ENCODE assay signal across 17 cellular contexts in genomic region chr9:111287127-111287526, GRCh38. TPM values are rescaled to one million over a fixed set of nuclear protein-coding genes. Genes with fewer than 3 reads are reported as not detected.
DNase-seq lines count a peak whose midpoint lies in the region; ATAC-seq and TF ChIP-seq lines count a peak whose summit lies in the region.
"Had no signal": no experiment of that assay in that cellular context is flagged by ENCODE, and none has a peak within 500 bp of the region (broad histone marks: within the 10 kb centered on the region; RNA-seq: fewer than 3 reads in every experiment).

No MANE protein-coding gene starts in this region.

- BruUV-seq in MCF 10A (replicated peaks; lab: Mats Ljungman, UMichigan) = no TSS peak

- DNase-seq in MCF 10A (ENCODE audit: unreplicated experiment) (peak; percentile 39), breast epithelium (ENCODE audit: low spot score in 2 of 2) (no peak), T1000 (lab: John Stamatoyannopoulos, UW) (peak; percentile 36), foreskin fibroblast (peak; percentile 81 to 83), NCI-H2196 (lab: John Stamatoyannopoulos, UW; ENCODE audit: unreplicated experiment) (no peak), activated gamma-delta T cell treated with Interleukin-2 at 50 U/mL for 16 hours (no peak), left ventricle myocardium superior (no peak)
- DNase-seq: dermis blood vessel endothelial cell, MV-4-11, NCI-H446, Peyer's patch had no signal

- no peak overlapping the region for H3K27ac ChIP-seq in breast epithelium
- H3K27ac ChIP-seq: 22Rv1, HL-60, Peyer's patch had no signal

- ATAC-seq in GM18868 (IDR thresholded peaks at IDR 0.05; ENCODE audit: unreplicated experiment) = no peak
- ATAC-seq in left ventricle myocardium superior = no peak
- ATAC-seq: activated naive CD4-positive, alpha-beta T cell treated with anti-CD3 and anti-CD28 coated beads, Interleukin-2, amount 50 U/mL, for 72 hours had no signal

- H3K27ac Mint-ChIP-seq in MCF 10A (ENCODE audit: low read depth, unreplicated experiment) = no peak overlapping the region
- H3K27ac Mint-ChIP-seq: activated naive CD4-positive, alpha-beta T cell treated with anti-CD3 and anti-CD28 coated beads, Interleukin-2, amount 50 U/mL, for 72 hours had no signal

- POLR2A ChIA-PET in MCF 10A (lab: Yijun Ruan, JAX) = no interaction called here

- no peak overlapping the region for H3K4me3 Mint-ChIP-seq in MCF 10A (ENCODE audit: unreplicated experiment)

- TF ChIP-seq POLR2A in breast epithelium (IDR thresholded peaks at IDR 0.05) = no peak

- no peak for TF ChIP-seq CTCF in MCF 10A (IDR thresholded peaks at IDR 0.05; ENCODE audit: unreplicated experiment)
- TF ChIP-seq CTCF in breast epithelium (IDR thresholded peaks at IDR 0.05) = no peak
- TF ChIP-seq CTCF in foreskin fibroblast (IDR thresholded peaks at IDR 0.05; ENCODE audit: low read depth, low read length) = no peak

- no peaks in the 10 kb centered on the region for H3K27me3 Mint-ChIP-seq in MCF 10A (ENCODE audit: insufficient read depth, unreplicated experiment)

- H3K4me1 ChIP-seq in breast epithelium = no peaks in the 10 kb centered on the region
- H3K4me1 ChIP-seq: Peyer's patch had no signal

- peaks cover 5% of the 10 kb centered on the region for H3K4me1 Mint-ChIP-seq in MCF 10A (ENCODE audit: insufficient read depth, unreplicated experiment)

- intact Hi-C loops in MCF 10A (cut with micrococcal nuclease) (no loop called here), breast epithelium (cut with DNase I; ENCODE audit: low total_unique reads) (no loop called here), left ventricle myocardium superior (cut with micrococcal nuclease) (no loop called here)

- H3K36me3 Mint-ChIP-seq in MCF 10A (ENCODE audit: insufficient read depth, unreplicated experiment) = no peaks in the 10 kb centered on the region
- H3K36me3 Mint-ChIP-seq: activated naive CD4-positive, alpha-beta T cell treated with anti-CD3 and anti-CD28 coated beads, Interleukin-2, amount 50 U/mL, for 72 hours had no signal

- no peaks in the 10 kb centered on the region for H3K27me3 ChIP-seq in breast epithelium
- H3K27me3 ChIP-seq: Peyer's patch had no signal

- H3K36me3 ChIP-seq in breast epithelium = no peaks in the 10 kb centered on the region
- H3K36me3 ChIP-seq: Peyer's patch had no signal

- H3K9me3 Mint-ChIP-seq in MCF 10A (ENCODE audit: unreplicated experiment) = peaks cover 4% of the 10 kb centered on the region
- H3K9me3 Mint-ChIP-seq: activated naive CD4-positive, alpha-beta T cell treated with anti-CD3 and anti-CD28 coated beads, Interleukin-2, amount 50 U/mL, for 72 hours had no signal

- CTCF ChIA-PET in MCF 10A (lab: Yijun Ruan, JAX) = interaction anchor here (1.1 to 1.2 kb wide), 2 partner anchors 13 to 663 kb away, joined by 3 to 4 read pairs; no protein-coding TSS in a partner anchor

- H3K9me3 ChIP-seq in breast epithelium = no peaks in the 10 kb centered on the region
- H3K9me3 ChIP-seq: Peyer's patch had no signal

- H3K4me3 ChIP-seq in breast epithelium = no peak overlapping the region
- no peak overlapping the region for H3K4me3 ChIP-seq in foreskin fibroblast (ENCODE audit: low read depth in 1 of 2, low read length in 2 of 2)
- H3K4me3 ChIP-seq: Peyer's patch had no signal

RNA-seq across cellular contexts. Expression of gene OR2K2, which starts 42.9 kb away (rescaled TPM):
- total RNA-seq in MCF 10A (2022) (not detected in 2 replicates), breast epithelium (under 1 TPM in 1 of 3 donors, not detected in 2; 0.48 TPM), left ventricle myocardium superior (not detected)
- total RNA-seq: activated naive CD4-positive, alpha-beta T cell treated with anti-CD3 and anti-CD28 coated beads, Interleukin-2, amount 50 U/mL, for 72 hours; dermis blood vessel endothelial cell; glomerular endothelial cell; lung microvascular endothelial cell; Peyer's patch had no signal

Comparison
In these comparisons a context has a peak if more than half of its experiments do, and no peak if none do; other contexts are left out.
1. DNase-seq: peak in MCF 10A (single experiment), T1000 (single experiment) and foreskin fibroblast (2 of 2); none in breast epithelium (0 of 2), NCI-H2196 (single experiment), activated gamma-delta T cell treated with Interleukin-2 at 50 U/mL for 16 hours (single experiment) and left ventricle myocardium superior (single experiment).